ENCODE assay signal across 8 cellular contexts in genomic region chr9:129570450-129571297, GRCh38. TPM values are rescaled to one million over a fixed set of nuclear protein-coding genes. Genes with fewer than 3 reads are reported as not detected.
A peak's percentile ranks its signal among the peaks of the same experiment; 100 is the strongest.
DNase-seq lines count a peak whose midpoint lies in the region; ATAC-seq and TF ChIP-seq lines count a peak whose summit lies in the region.

No MANE protein-coding gene starts in this region.

- no peak overlapping the region for H3K4me3 Mint-ChIP-seq in glutamatergic neuron (ENCODE audit: unreplicated experiment)

- no peak overlapping the region for H4K8ac ChIP-seq in neuronal stem cell (ENCODE audit: low read depth, low read length)

- peak overlapping the region; percentile 31 for H3K23ac ChIP-seq in neuronal stem cell (ENCODE audit: low read depth, low read length, poor library complexity)

- no peak overlapping the region for H3K9ac ChIP-seq in neuronal stem cell (ENCODE audit: low read depth, low read length, poor library complexity)

- peak overlapping the region; percentile 25 to 64 (median 36) for H3K27ac ChIP-seq in Peyer's patch
- H3K27ac ChIP-seq in neuronal stem cell (replicated peaks; ENCODE audit: low read length), result no peak overlapping the region

- no peak overlapping the region for H2AFZ ChIP-seq in neuronal stem cell (ENCODE audit: low read length)

- no peak overlapping the region for H3K27ac Mint-ChIP-seq in glutamatergic neuron (ENCODE audit: unreplicated experiment)

- H3K79me1 ChIP-seq in neuronal stem cell (ENCODE audit: low read depth, low read length), result peaks cover 3% of the 10 kb centered on the region

- peak overlapping the region; percentile 43 for H4K91ac ChIP-seq in neuronal stem cell (ENCODE audit: low read depth, low read length, poor library complexity)

- peak overlapping the region; percentile 76 for H2BK12ac ChIP-seq in neuronal stem cell (ENCODE audit: low read length)

- H3K27me3 ChIP-seq in Peyer's patch, result no peaks in the 10 kb centered on the region
- H3K27me3 ChIP-seq in neuronal stem cell (ENCODE audit: control insufficient read depth in 3 of 3, insufficient read depth in 3 of 3, low read depth in 1 of 3, low read length in 3 of 3), result no peaks in the 10 kb centered on the region

- H2BK5ac ChIP-seq in neuronal stem cell (ENCODE audit: low read length), result peak overlapping the region; percentile 66

- TF ChIP-seq CTCF in Peyer's patch (IDR thresholded peaks at IDR 0.05), result no peak
- no peak for TF ChIP-seq CTCF in glutamatergic neuron (IDR thresholded peaks at IDR 0.05; ENCODE audit: partially characterized antibody, unreplicated experiment)

- H3K36me3 Mint-ChIP-seq in glutamatergic neuron (ENCODE audit: unreplicated experiment), result peaks cover 6% of the 10 kb centered on the region

- no peak overlapping the region for H3K4me2 ChIP-seq in neuronal stem cell (ENCODE audit: insufficient read depth, low read length, poor library complexity, severe bottlenecking)

- H2AK5ac ChIP-seq in neuronal stem cell (ENCODE audit: low read depth, low read length), result peak overlapping the region; percentile 99

- no CpG with 5 or more reads among the region's 14 CpGs for whole genome bisulfite sequencing in neuronal stem cell (ENCODE audit: extremely low coverage in 2 of 2, insufficient read length in 2 of 2, insufficient replicate concordance in 1 of 2), 2 donors

- H2BK120ac ChIP-seq in neuronal stem cell (ENCODE audit: low read depth, low read length), result peak overlapping the region; percentile 17

- H3K9me3 Mint-ChIP-seq in glutamatergic neuron (ENCODE audit: unreplicated experiment), result peaks cover 5% of the 10 kb centered on the region

- no peaks in the 10 kb centered on the region for H3K36me3 ChIP-seq in Peyer's patch
- no peaks in the 10 kb centered on the region for H3K36me3 ChIP-seq in neuronal stem cell (replicated peaks in 1 of 2; ENCODE audit: control insufficient read depth in 2 of 2, insufficient read depth in 2 of 2, low read length in 2 of 2)

- no peak overlapping the region for H3K4me3 ChIP-seq in Peyer's patch
- no peak overlapping the region for H3K4me3 ChIP-seq in neuronal stem cell (ENCODE audit: low read length in 2 of 2)

- H3K9me3 ChIP-seq in Peyer's patch, result no peaks in the 10 kb centered on the region
- no peaks in the 10 kb centered on the region for H3K9me3 ChIP-seq in neuronal stem cell (replicated peaks in 1 of 2; ENCODE audit: control insufficient read depth in 2 of 2, insufficient read depth in 1 of 2, low read depth in 1 of 2, low read length in 2 of 2)

- DNase-seq in NCI-H2171 treated with DMSO at 0.1 percent for 48 hours (lab: John Stamatoyannopoulos, UW) (peak; percentile 15), NCI-H2171 (lab: John Stamatoyannopoulos, UW) (no peak), Peyer's patch (peak in 1 of 3 donors; percentile 50), erythroblast (lab: John Stamatoyannopoulos, UW) (peak; percentile 49 to 68), neuronal stem cell (ENCODE audit: low spot score) (no peak), glutamatergic neuron (no peak)

- H2BK15ac ChIP-seq in neuronal stem cell (ENCODE audit: low read length), result peak overlapping the region; percentile 89

- peak overlapping the region; percentile 17 for H3K4ac ChIP-seq in neuronal stem cell (ENCODE audit: low read length)

- peaks cover 11% of the 10 kb centered on the region for H3K27me3 Mint-ChIP-seq in glutamatergic neuron (ENCODE audit: unreplicated experiment)

- ATAC-seq in HG03354 (IDR thresholded peaks at IDR 0.05; ENCODE audit: poor library complexity, severe bottlenecking, unreplicated experiment), result no peak
- ATAC-seq in HG03175 (IDR thresholded peaks at IDR 0.05; ENCODE audit: unreplicated experiment), result no peak

- peak overlapping the region; percentile 83 for H3K18ac ChIP-seq in neuronal stem cell (ENCODE audit: low read length)

- TF ChIP-seq POLR2A in Peyer's patch (IDR thresholded peaks at IDR 0.05), result no peak
- no peak for TF ChIP-seq POLR2A in erythroblast (IDR thresholded peaks at IDR 0.05; ENCODE audit: low read length)

- no peak overlapping the region for H3K14ac ChIP-seq in neuronal stem cell (ENCODE audit: low read length)

- H3K4me1 ChIP-seq in Peyer's patch, result peaks cover 0 to 28% (median 8%) of the 10 kb centered on the region in 4 donors
- H3K4me1 ChIP-seq in neuronal stem cell (ENCODE audit: control insufficient read depth in 2 of 2, insufficient read depth in 1 of 2, low read depth in 1 of 2, low read length in 2 of 2), result peaks cover 24 to 37% of the 10 kb centered on the region in 2 donors

- peaks cover 15% of the 10 kb centered on the region for H3K4me1 Mint-ChIP-seq in glutamatergic neuron (ENCODE audit: low read depth, unreplicated experiment)

RNA-seq across cellular contexts. Expression of gene C9orf50, which starts 50.2 kb away (rescaled TPM):
- not detected for total RNA-seq in Peyer's patch
- 0.11 TPM for polyA plus RNA-seq in neuronal stem cell (2013, experiment 1 of 2)
- polyA plus RNA-seq in neuronal stem cell (2013, experiment 2 of 2), result 0.07 TPM
- 0.56 TPM for total RNA-seq in glutamatergic neuron (ENCODE audit: unreplicated experiment)

RNA-seq across cellular contexts. Expression of gene NTMT1, which starts 55.3 kb away (rescaled TPM):
- 10 to 100 TPM; 11.9 to 35.5 (median 26.6) TPM for total RNA-seq in Peyer's patch
- 24.4 TPM for polyA plus RNA-seq in neuronal stem cell (2013, experiment 1 of 2)
- polyA plus RNA-seq in neuronal stem cell (2013, experiment 2 of 2), result 22.5 TPM
- 62.6 TPM for total RNA-seq in glutamatergic neuron (ENCODE audit: unreplicated experiment)

Comparison
In these comparisons a context has a peak if more than half of its experiments do, and no peak if none do; other contexts are left out.
1. DNase-seq: peak in NCI-H2171 treated with DMSO at 0.1 percent for 48 hours (single experiment) and erythroblast (2 of 2); none in NCI-H2171 (single experiment), neuronal stem cell (single experiment) and glutamatergic neuron (single experiment).